ENCODE assay signal across 15 cellular contexts in the genomic region with DNA sequence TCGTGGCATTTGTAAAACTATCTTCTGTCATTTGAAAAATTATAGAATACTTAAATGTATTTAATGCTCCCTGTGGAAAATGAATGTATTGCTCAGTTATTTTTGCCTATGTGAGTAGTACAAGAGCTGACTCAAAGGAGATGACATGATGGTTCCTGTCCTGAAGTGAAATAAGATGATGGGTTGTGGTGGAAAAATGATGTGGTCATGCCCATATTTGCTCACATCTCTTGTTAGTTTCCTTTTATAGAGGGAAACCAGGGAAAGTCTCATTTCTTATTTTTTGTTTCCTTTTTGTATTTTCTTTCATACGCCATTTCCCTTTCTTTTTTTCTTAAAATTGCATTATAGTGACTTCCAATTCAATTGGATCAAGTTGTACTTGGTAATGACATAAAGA. TPM values are rescaled to one million over a fixed set of nuclear protein-coding genes. Genes with fewer than 3 reads are reported as not detected.
A peak's percentile ranks its signal among the peaks of the same experiment; 100 is the strongest.
DNase-seq lines count a peak whose midpoint lies in the region; ATAC-seq and FAIRE-seq lines count a peak whose summit lies in the region.
"Had no signal": no experiment of that assay in that cellular context is flagged by ENCODE, and none has a peak within 500 bp of the region (broad histone marks: within the 10 kb centered on the region; RNA-seq: fewer than 3 reads in every experiment).

No MANE protein-coding gene starts in this region.

- no peaks in the 10 kb centered on the region for H3K4me1 Mint-ChIP-seq in activated T-cell treated with anti-CD3 and anti-CD28 coated beads, Interleukin-2, amount 50 U/mL, for 4 hours (ENCODE audit: low read depth)
- H3K4me1 Mint-ChIP-seq: activated naive CD4-positive, alpha-beta T cell treated with anti-CD3 and anti-CD28 coated beads, Interleukin-2, amount 50 U/mL, for 24 hours had no signal

- no peak for DNase-seq in activated T-cell treated with anti-CD3 and anti-CD28 coated beads, Interleukin-2, amount 50 U/mL, for 4 hours
- DNase-seq in activated T-cell treated with anti-CD3 and anti-CD28 coated beads, Interleukin-2, amount 50 U/mL, for 48 hours = no peak
- DNase-seq in RCC 7860 (ENCODE audit: low spot score) (peak; percentile 55), NCI-H446 (lab: John Stamatoyannopoulos, UW) (no peak), D341Med (ENCODE audit: low spot score) (no peak), putamen (ENCODE audit: low spot score) (no peak)
- DNase-seq in stimulated activated naive CD8-positive, alpha-beta T cell treated with anti-CD3 and anti-CD28 coated beads, Interleukin-15, Interleukin-2, amounts not matched to agents 100 U/mL and 50 U/mL, for 24 hours = no peak
- DNase-seq: ACHN; activated CD4-positive, CD25-positive, alpha-beta regulatory T cell treated with anti-CD3 and anti-CD28 coated beads, Interleukin-2, amount 50 U/mL, for 72 hours; islet precursor cell; NCI-H146; stimulated activated CD4-positive, alpha-beta T cell treated with anti-CD3 and anti-CD28 coated beads, Interleukin-2, amount 100 ng/mL, for 48 hours had no signal

- no peaks in the 10 kb centered on the region for H3K27me3 Mint-ChIP-seq in activated T-cell treated with anti-CD3 and anti-CD28 coated beads, Interleukin-2, amount 50 U/mL, for 4 hours (ENCODE audit: low read depth)
- H3K27me3 Mint-ChIP-seq: activated naive CD4-positive, alpha-beta T cell treated with anti-CD3 and anti-CD28 coated beads, Interleukin-2, amount 50 U/mL, for 24 hours had no signal

- H3K9me3 Mint-ChIP-seq in activated T-cell treated with anti-CD3 and anti-CD28 coated beads, Interleukin-2, amount 50 U/mL, for 4 hours = no peaks in the 10 kb centered on the region
- H3K9me3 Mint-ChIP-seq: activated naive CD4-positive, alpha-beta T cell treated with anti-CD3 and anti-CD28 coated beads, Interleukin-2, amount 50 U/mL, for 24 hours had no signal

- ATAC-seq in activated T-cell treated with anti-CD3 and anti-CD28 coated beads, Interleukin-2, amount 50 U/mL, for 4 hours = peak; percentile 46 to 73
- peak; percentile 61 for ATAC-seq in esophagus mucosa
- ATAC-seq in stimulated activated naive CD8-positive, alpha-beta T cell treated with anti-CD3 and anti-CD28 coated beads, Interleukin-15, Interleukin-2, amounts not matched to agents 100 U/mL and 50 U/mL, for 24 hours = peak; percentile 65

- no peak overlapping the region for H3K4me3 Mint-ChIP-seq in activated T-cell treated with anti-CD3 and anti-CD28 coated beads, Interleukin-2, amount 50 U/mL, for 4 hours
- H3K4me3 Mint-ChIP-seq: activated naive CD4-positive, alpha-beta T cell treated with anti-CD3 and anti-CD28 coated beads, Interleukin-2, amount 50 U/mL, for 24 hours had no signal

- FAIRE-seq in RCC 7860 (lab: Jason Lieb, UNC) = peak; percentile 75
- FAIRE-seq: endometrium had no signal

- no peaks in the 10 kb centered on the region for H3K36me3 Mint-ChIP-seq in activated T-cell treated with anti-CD3 and anti-CD28 coated beads, Interleukin-2, amount 50 U/mL, for 4 hours (ENCODE audit: insufficient read depth)
- H3K36me3 Mint-ChIP-seq: activated naive CD4-positive, alpha-beta T cell treated with anti-CD3 and anti-CD28 coated beads, Interleukin-2, amount 50 U/mL, for 24 hours had no signal

RNA-seq across cellular contexts. Expression of a gene that starts 23.7 kb away (rescaled TPM):
- 1 to 10 TPM in 1 of 3 donors, under 1 TPM in 2; 0.63 to 1.3 (median 0.92) TPM for total RNA-seq in activated T-cell treated with anti-CD3 and anti-CD28 coated beads, Interleukin-2, amount 50 U/mL, for 4 hours
- 145 TPM for total RNA-seq in esophagus mucosa

Comparison
In these comparisons a context has a peak if more than half of its experiments do, and no peak if none do; other contexts are left out.
1. RNA of a gene that starts 23.7 kb away (total RNA-seq): 145 TPM in esophagus mucosa (single experiment); 0.63 to 1.3 TPM in activated T-cell treated with anti-CD3 and anti-CD28 coated beads, Interleukin-2, amount 50 U/mL, for 4 hours; every median in the first group is over 10 times any median in the second.
2. Peak in every context shown above with its lines, with median percentiles within 50 percentile points of each other: ATAC-seq.